Comparison of ENCODE assay signal across 18 cellular contexts in genomic region chr10:110572862-110573261, GRCh38.
"Had no signal": no experiment of that assay in that cellular context is flagged by ENCODE, and none has a peak within 500 bp of the region (broad histone marks: within the 10 kb centered on the region; RNA-seq: fewer than 3 reads in every experiment).

No MANE protein-coding gene starts in this region.

- H3K27ac Mint-ChIP-seq: activated B cell treated with CpG ODN at 0.5 μM for 24 hours; activated CD4-positive, alpha-beta T cell treated with anti-CD3 and anti-CD28 coated beads, Interleukin-2, amount 10 ng/mL, durations not matched to agents 24 days and 14 days; activated CD8-positive, alpha-beta T cell treated with anti-CD3 and anti-CD28 coated beads, Interleukin-2, amount 10 ng/mL, durations not matched to agents 7 days and 5 days; activated naive CD4-positive, alpha-beta T cell treated with anti-CD3 and anti-CD28 coated beads, Interleukin-2, amount 50 U/mL, for 72 hours; nephron progenitor cell; stimulated activated naive CD8-positive, alpha-beta T cell treated with anti-CD3 and anti-CD28 coated beads, Interleukin-15, Interleukin-2, amounts not matched to agents 100 ng/mL and 50 ng/mL, for 24 hours had no signal

- H3K4me3 ChIP-seq: right lobe of liver, smooth muscle cell, upper lobe of left lung had no signal

- H3K4me2 ChIP-seq: smooth muscle cell had no signal

- H3K9me3 Mint-ChIP-seq: activated B cell treated with CpG ODN at 0.5 μM for 24 hours; activated CD4-positive, alpha-beta T cell treated with anti-CD3 and anti-CD28 coated beads, Interleukin-2, amount 10 ng/mL, durations not matched to agents 24 days and 14 days; activated naive CD4-positive, alpha-beta T cell treated with anti-CD3 and anti-CD28 coated beads, Interleukin-2, amount 50 U/mL, for 72 hours; nephron progenitor cell; stimulated activated naive CD8-positive, alpha-beta T cell treated with anti-CD3 and anti-CD28 coated beads, Interleukin-15, Interleukin-2, amounts not matched to agents 100 ng/mL and 50 ng/mL, for 24 hours had no signal

- H3K27me3 Mint-ChIP-seq: activated B cell treated with CpG ODN at 0.5 μM for 24 hours; activated CD4-positive, alpha-beta T cell treated with anti-CD3 and anti-CD28 coated beads, Interleukin-2, amount 10 ng/mL, durations not matched to agents 24 days and 14 days; stimulated activated naive CD8-positive, alpha-beta T cell treated with anti-CD3 and anti-CD28 coated beads, Interleukin-15, Interleukin-2, amounts not matched to agents 100 ng/mL and 50 ng/mL, for 24 hours had no signal

- DNase-seq: activated B cell treated with CpG ODN at 0.5 μM for 24 hours; activated CD4-positive, alpha-beta T cell treated with anti-CD3 and anti-CD28 coated beads, Interleukin-2, amount 10 ng/mL, durations not matched to agents 24 days and 14 days; activated CD8-positive, alpha-beta memory T cell treated with anti-CD3 and anti-CD28 coated beads, Interleukin-2, amount 50 U/mL, for 4 hours; activated CD8-positive, alpha-beta T cell treated with anti-CD3 and anti-CD28 coated beads, Interleukin-2, amount 10 ng/mL, durations not matched to agents 7 days and 5 days; activated effector memory CD4-positive, alpha-beta T cell treated with Interleukin-2 at 50 U/mL for 16 hours; brain microvascular endothelial cell; cerebellar nuclear complex; effector memory CD4-positive, alpha-beta T cell; head of caudate nucleus; kidney glomerular epithelial cell; left ventricle myocardium superior; mesendoderm; nephron progenitor cell; right lobe of liver; upper lobe of left lung had no signal

- H3K27me3 ChIP-seq: brain microvascular endothelial cell, right lobe of liver, upper lobe of left lung had no signal

- H3K27ac ChIP-seq: brain microvascular endothelial cell, right lobe of liver, upper lobe of left lung had no signal

- H3K9me3 ChIP-seq: right lobe of liver, upper lobe of left lung had no signal

- ATAC-seq: activated CD8-positive, alpha-beta T cell treated with anti-CD3 and anti-CD28 coated beads, Interleukin-2, amount 10 ng/mL, durations not matched to agents 7 days and 5 days; activated naive CD4-positive, alpha-beta T cell treated with anti-CD3 and anti-CD28 coated beads, Interleukin-2, amount 50 U/mL, for 72 hours; left ventricle myocardium superior; right lobe of liver had no signal

- H3K4me3 Mint-ChIP-seq: activated B cell treated with CpG ODN at 0.5 μM for 24 hours; activated CD8-positive, alpha-beta T cell treated with anti-CD3 and anti-CD28 coated beads, Interleukin-2, amount 10 ng/mL, durations not matched to agents 7 days and 5 days; nephron progenitor cell; stimulated activated naive CD8-positive, alpha-beta T cell treated with anti-CD3 and anti-CD28 coated beads, Interleukin-15, Interleukin-2, amounts not matched to agents 100 ng/mL and 50 ng/mL, for 24 hours had no signal
